Comparison of ENCODE assay signal across 17 cellular contexts in the genomic region with DNA sequence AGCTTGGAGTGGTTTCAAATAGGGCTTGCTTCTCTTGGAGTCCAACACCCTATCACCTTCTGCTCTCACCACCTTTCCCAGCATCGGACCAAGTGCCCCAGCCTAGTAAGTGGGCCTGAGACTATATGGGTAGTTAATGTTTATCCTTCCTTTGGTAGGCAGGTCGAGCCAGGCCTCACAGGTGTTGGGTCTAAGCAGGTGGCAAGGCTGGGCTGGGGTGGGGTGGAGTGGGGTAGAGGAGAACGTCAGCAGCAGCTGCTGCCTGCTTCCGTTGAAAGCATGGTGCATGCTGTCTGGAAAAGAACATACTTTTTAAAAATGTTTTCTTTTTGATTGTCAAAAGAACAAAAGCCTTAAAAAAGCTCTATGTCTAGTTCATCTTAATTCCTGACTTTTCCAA. TPM values are rescaled to one million over a fixed set of nuclear protein-coding genes. Genes with fewer than 3 reads are reported as not detected.
DNase-seq lines count a peak whose midpoint lies in the region; ATAC-seq and TF ChIP-seq lines count a peak whose summit lies in the region.
"Had no signal": no experiment of that assay in that cellular context is flagged by ENCODE, and none has a peak within 500 bp of the region (broad histone marks: within the 10 kb centered on the region; RNA-seq: fewer than 3 reads in every experiment).

No MANE protein-coding gene starts in this region.

- ATAC-seq in IMR-90 (ENCODE audit: low read depth) (no peak), body of pancreas (no peak), GM21515 (IDR thresholded peaks at IDR 0.05; ENCODE audit: unreplicated experiment) (no peak), GM21447 (IDR thresholded peaks at IDR 0.05; ENCODE audit: unreplicated experiment) (no peak)
- ATAC-seq: activated CD8-positive, alpha-beta memory T cell treated with anti-CD3 and anti-CD28 coated beads, Interleukin-2, amount 10 ng/mL, durations not matched to agents 7 days and 5 days; GM12878; natural killer cell treated with Interleukin-12 subunit alpha and Interleukin-12 subunit beta and Interleukin-15 and Interleukin-18, amount 100 ng/mL, for 72 hours had no signal

- peak overlapping the region; percentile 22 to 92; a peak in 1 of 4 replicates for H4K8ac ChIP-seq in IMR-90 (ENCODE audit: low read depth in 2 of 2, low read length in 2 of 2)

- intact Hi-C loops in IMR-90 (cut with micrococcal nuclease) (no loop called here), body of pancreas (cut with DNase I) (no loop called here)

- H3K4me3 Mint-ChIP-seq in neural crest cell = no peak overlapping the region
- H3K4me3 Mint-ChIP-seq: activated CD8-positive, alpha-beta memory T cell treated with anti-CD3 and anti-CD28 coated beads, Interleukin-2, amount 10 ng/mL, durations not matched to agents 7 days and 5 days; natural killer cell treated with Interleukin-12 subunit alpha and Interleukin-12 subunit beta and Interleukin-15 and Interleukin-18, amount 100 ng/mL, for 72 hours; T-helper 2 cell treated with Interferon-gamma antibody and Interleukin-4, amounts not matched to agents 5 μg/mL and 100 μg/mL, for 36 hours had no signal

- H3K79me1 ChIP-seq in IMR-90 (ENCODE audit: low read depth in 1 of 2, low read length in 2 of 2) = peaks cover 0 to 4% of the 10 kb centered on the region in 2 experiments; a peak in 1 of 4 replicates

- no CpG with 5 or more reads among the region's 4 CpGs for WGBS in IMR-90 (ENCODE audit: extremely low coverage in 2 of 2, insufficient read length in 1 of 2), 2 experiments
- 12 to 30% methylated on average over 2 to 4 of the region's 4 CpGs for WGBS in body of pancreas, 2 donors

- H3K27ac ChIP-seq in AG04450 (ENCODE audit: low read depth, low read length) = no peak overlapping the region
- H3K27ac ChIP-seq in IMR-90 (ENCODE audit: insufficient read depth, low read length) = no peak overlapping the region
- H3K27ac ChIP-seq in body of pancreas = no peak overlapping the region

- dilution Hi-C loops in IMR-90 (cut with HindIII; ENCODE audit: low sequenced_read_pairs, unreplicated experiment) = no loop called here

- peak overlapping the region; percentile 18; the same call in 1 of the 2 replicates for H3K14ac ChIP-seq in IMR-90 (replicated peaks; ENCODE audit: low read depth, low read length)

- peak overlapping the region; percentile 55 for H2AFZ ChIP-seq in IMR-90 (replicated peaks; ENCODE audit: low read length, poor library complexity)

- H3K56ac ChIP-seq in IMR-90 (ENCODE audit: extremely low read depth, insufficient read depth, low read length) = no peak overlapping the region

- H3K18ac ChIP-seq in IMR-90 (ENCODE audit: low read depth, low read length) = peak overlapping the region; percentile 65; the same call in 1 of the 2 replicates

- H3K9me3 ChIP-seq in AG04450 (ENCODE audit: control insufficient read depth, insufficient read depth, low read length) (no peaks in the 10 kb centered on the region), IMR-90 (ENCODE audit: control insufficient read depth, insufficient read depth, low read length) (no peaks in the 10 kb centered on the region), body of pancreas (no peaks in the 10 kb centered on the region)

- in situ Hi-C loops in IMR-90 (cut with MboI; ENCODE audit: low sequenced_read_pairs) = no loop called here

- no peaks in the 10 kb centered on the region for H4K20me1 ChIP-seq in IMR-90 (ENCODE audit: insufficient read depth, low read length)

- TF ChIP-seq RAD21 in IMR-90 (IDR thresholded peaks at IDR 0.05; ENCODE audit: low read length) = no peak

- no peak overlapping the region for H2BK5ac ChIP-seq in IMR-90 (ENCODE audit: low read depth, low read length, poor library complexity, severe bottlenecking)

- DNase-seq in AG04450 (ENCODE audit: low read depth, low spot score) (no peak), IMR-90 (no peak), body of pancreas (peak in 3 of 4 donors; percentile 1 to 26 (median 21)), neural crest cell (ENCODE audit: low read depth, low spot score) (no peak), occipital lobe (lab: John Stamatoyannopoulos, UW) (no peak)
- DNase-seq: activated CD4-positive, alpha-beta T cell treated with anti-CD3 and anti-CD28 coated beads for 1 hour; activated CD8-positive, alpha-beta memory T cell treated with anti-CD3 and anti-CD28 coated beads, Interleukin-2, amount 10 ng/mL, durations not matched to agents 7 days and 5 days; AML-193; dermis blood vessel endothelial cell; erythroblast; NCI-H1694; stimulated activated CD4-positive, alpha-beta T cell treated with anti-CD3 and anti-CD28 coated beads, Interleukin-1b, Interleukin-23, amount 100 ng/mL, for 48 hours had no signal

- peaks cover 17% of the 10 kb centered on the region for H3K4me1 Mint-ChIP-seq in neural crest cell
- H3K4me1 Mint-ChIP-seq: activated CD8-positive, alpha-beta memory T cell treated with anti-CD3 and anti-CD28 coated beads, Interleukin-2, amount 10 ng/mL, durations not matched to agents 7 days and 5 days had no signal

- H4K91ac ChIP-seq in IMR-90 (ENCODE audit: insufficient read depth, low read depth, low read length) = no peak overlapping the region

- H3K4ac ChIP-seq in IMR-90 (ENCODE audit: low read depth, low read length) = peak overlapping the region; percentile 3; the same call in 1 of the 2 replicates

- H3K4me2 ChIP-seq in IMR-90 (ENCODE audit: low read depth, low read length) = peak overlapping the region; percentile 78

- H3K23ac ChIP-seq in IMR-90 (ENCODE audit: low read depth, low read length) = peak overlapping the region; percentile 18; the same call in 1 of the 2 replicates

- H3K4me3 ChIP-seq in AG04450 (ENCODE audit: low read depth, low read length) (peak overlapping the region; percentile 51), IMR-90 (ENCODE audit: insufficient read depth, low read depth, low read length) (peak overlapping the region; percentile 5; the same call in 1 of the 2 replicates), body of pancreas (no peak overlapping the region)
- H3K4me3 ChIP-seq: GM12878 had no signal

- no peaks in the 10 kb centered on the region for H3K27me3 Mint-ChIP-seq in neural crest cell (ENCODE audit: low read depth)
- H3K27me3 Mint-ChIP-seq: activated CD8-positive, alpha-beta memory T cell treated with anti-CD3 and anti-CD28 coated beads, Interleukin-2, amount 10 ng/mL, durations not matched to agents 7 days and 5 days had no signal

- no peaks in the 10 kb centered on the region for H3K9me3 Mint-ChIP-seq in neural crest cell
- H3K9me3 Mint-ChIP-seq: natural killer cell treated with Interleukin-12 subunit alpha and Interleukin-12 subunit beta and Interleukin-15 and Interleukin-18, amount 100 ng/mL, for 72 hours; T-helper 2 cell treated with Interferon-gamma antibody and Interleukin-4, amounts not matched to agents 5 μg/mL and 100 μg/mL, for 36 hours had no signal

- CTCF ChIA-PET in AG04450 (lab: Charles Lee) = no interaction called here
- CTCF ChIA-PET in IMR-90 (lab: Yijun Ruan, JAX) = no interaction called here

- no peak overlapping the region for H2BK20ac ChIP-seq in IMR-90 (ENCODE audit: low read depth, low read length)

- H2BK120ac ChIP-seq in IMR-90 (ENCODE audit: low read depth, low read length) = 0 out of 2 replicates have a peak overlapping the region, but pooled peaks have one; percentile 47

- TF ChIP-seq POLR2A in IMR-90 (IDR thresholded peaks at IDR 0.05; ENCODE audit: low read depth, low read length) = no peak
- no peak for TF ChIP-seq POLR2A in body of pancreas (IDR thresholded peaks at IDR 0.05)

- H4K5ac ChIP-seq in IMR-90 (ENCODE audit: low read depth, low read length) = no peak overlapping the region; the same call in 1 of the 2 replicates

- H3K27ac Mint-ChIP-seq in neural crest cell (ENCODE audit: unreplicated experiment) = peak overlapping the region; percentile 47
- H3K27ac Mint-ChIP-seq: activated CD8-positive, alpha-beta memory T cell treated with anti-CD3 and anti-CD28 coated beads, Interleukin-2, amount 10 ng/mL, durations not matched to agents 7 days and 5 days; natural killer cell treated with Interleukin-12 subunit alpha and Interleukin-12 subunit beta and Interleukin-15 and Interleukin-18, amount 100 ng/mL, for 72 hours; T-helper 2 cell treated with Interferon-gamma antibody and Interleukin-4, amounts not matched to agents 5 μg/mL and 100 μg/mL, for 36 hours had no signal

- H2AK9ac ChIP-seq in IMR-90 (replicated peaks; ENCODE audit: low read depth, low read length, poor library complexity) = no peak overlapping the region

- no peaks in the 10 kb centered on the region for H3K36me3 ChIP-seq in IMR-90 (ENCODE audit: control insufficient read depth, insufficient read depth, low read length)
- H3K36me3 ChIP-seq in body of pancreas (replicated peaks in 1 of 2; ENCODE audit: insufficient read depth in 1 of 2, low read depth in 2 of 2) = no peaks in the 10 kb centered on the region

- no peaks in the 10 kb centered on the region for H3K9me1 ChIP-seq in IMR-90 (ENCODE audit: insufficient read depth, low read length)

- no TSS peak for BruUV-seq in IMR-90 (replicated peaks; lab: Mats Ljungman, UMichigan)

- POLR2A ChIA-PET in AG04450 (lab: Yijun Ruan, JAX) = no interaction called here
- POLR2A ChIA-PET in IMR-90 (lab: Charles Lee; ENCODE audit: unreplicated experiment) = no interaction called here

- peak overlapping the region; percentile 24; the same call in 1 of the 2 replicates for H3K9ac ChIP-seq in IMR-90 (ENCODE audit: low read depth, low read length)

- H3K4me1 ChIP-seq in IMR-90 (ENCODE audit: control insufficient read depth, insufficient read depth, low read length) = peaks cover 8% of the 10 kb centered on the region
- H3K4me1 ChIP-seq in body of pancreas = no peaks in the 10 kb centered on the region

- 0 out of 2 replicates have a peak overlapping the region, but pooled peaks have one; percentile 9 for H2AK5ac ChIP-seq in IMR-90 (ENCODE audit: low read depth, low read length)

- no peaks in the 10 kb centered on the region for H3K27me3 ChIP-seq in AG04450 (ENCODE audit: control insufficient read depth, insufficient read depth, low read length)
- peaks cover 2% of the 10 kb centered on the region; the same call in 1 of the 2 replicates for H3K27me3 ChIP-seq in IMR-90 (ENCODE audit: control insufficient read depth, insufficient read depth, low read length)
- no peaks in the 10 kb centered on the region for H3K27me3 ChIP-seq in body of pancreas

- H2BK15ac ChIP-seq in IMR-90 (ENCODE audit: low read depth, low read length) = 0 out of 3 replicates have a peak overlapping the region, but pooled peaks have one; percentile 41

- TF ChIP-seq CTCF in AG04450 (IDR thresholded peaks at IDR 0.05; ENCODE audit: low read depth, low read length) (no peak), IMR-90 (conservative IDR thresholded peaks at IDR 0.05; ENCODE audit: low read depth, low read length) (no peak), body of pancreas (IDR thresholded peaks at IDR 0.05) (no peak), neural crest cell (conservative IDR thresholded peaks at IDR 0.05) (no peak)

- no peaks in the 10 kb centered on the region for H3K36me3 Mint-ChIP-seq in neural crest cell (ENCODE audit: low read depth)
- H3K36me3 Mint-ChIP-seq: activated CD8-positive, alpha-beta memory T cell treated with anti-CD3 and anti-CD28 coated beads, Interleukin-2, amount 10 ng/mL, durations not matched to agents 7 days and 5 days; natural killer cell treated with Interleukin-12 subunit alpha and Interleukin-12 subunit beta and Interleukin-15 and Interleukin-18, amount 100 ng/mL, for 72 hours had no signal

RNA-seq across cellular contexts. Expression of a gene that starts 1.3 kb away (rescaled TPM):
- polyA plus RNA-seq in AG04450 (2011; rRNA removed) (4.3 and 5.5 TPM in 2 replicates), IMR-90 (2012; rRNA removed) (6.4 and 7.9 TPM in 2 replicates)
- 9.4 and 10.0 TPM in 2 replicates for polyA minus RNA-seq in AG04450 (2011; rRNA and poly(A)+ RNA removed)
- total RNA-seq in IMR-90 (2012; rRNA removed) (6.9 and 7.0 TPM in 2 replicates), body of pancreas (not detected), neural crest cell (2.4 and 2.9 TPM in 2 replicates), occipital lobe (4.2 TPM)
- polyA plus RNA-seq in IMR-90 (2012; cell fraction: cytosol; rRNA removed) = 2.2 and 2.4 TPM in 2 replicates
- polyA plus RNA-seq in IMR-90 (2012; cell fraction: nucleus; rRNA removed; ENCODE audit: low replicate concordance) = 17.0 and 27.1 TPM in 2 replicates
- total RNA-seq: dermis blood vessel endothelial cell had no signal

Comparison
In these comparisons a context has a peak if more than half of its experiments do, and no peak if none do; other contexts are left out.
1. DNase-seq: peak in body of pancreas (3 of 4); none in AG04450 (single experiment), IMR-90 (single experiment), neural crest cell (single experiment) and occipital lobe (single experiment).
2. H3K4me3 ChIP-seq: peak in AG04450 (single experiment) and IMR-90 (single experiment); none in body of pancreas (0 of 2).